ENCODE assay signal across 1 cellular context in the genomic region with DNA sequence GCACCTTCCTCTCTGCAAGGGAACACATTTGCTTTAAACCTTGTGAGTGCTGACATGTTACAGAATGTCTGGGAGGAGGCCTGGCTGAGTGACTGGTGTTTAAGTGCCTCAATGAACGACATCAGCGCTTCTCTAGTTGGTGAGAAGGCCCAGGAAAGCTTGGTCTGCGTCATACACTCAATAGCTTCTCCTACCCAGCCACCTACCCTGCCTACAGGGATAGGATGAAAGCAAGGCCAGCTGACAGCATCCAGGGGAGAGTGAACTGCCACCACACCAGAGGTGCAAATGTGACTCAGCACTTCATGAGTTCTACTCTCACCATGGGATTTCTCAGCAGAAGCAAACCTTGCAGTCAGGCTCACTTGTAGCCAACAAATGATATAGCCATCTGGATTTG.
TF ChIP-seq lines count a peak whose summit lies in the region.

No MANE protein-coding gene starts in this region.

TF ChIP-seq in HepG2, 621 proteins besides CTCF, POLR2A, EP300 and RAD21:
- TF ChIP-seq GATAD1 (CRISPR knock-in tag; IDR thresholded peaks at IDR 0.05) (no peak), MEF2D (CRISPR knock-in tag; IDR thresholded peaks at IDR 0.05) (no peak), NFE2L2 (IDR thresholded peaks at IDR 0.05; ENCODE audit: low read length) (peak; percentile 45; the same call in 1 of the 2 replicates)
